Comparison of ENCODE assay signal across 15 cellular contexts in genomic region chrX:134660627-134661026, GRCh38. TPM values are rescaled to one million over a fixed set of nuclear protein-coding genes. Genes with fewer than 3 reads are reported as not detected.
DNase-seq lines count a peak whose midpoint lies in the region; ATAC-seq and TF ChIP-seq lines count a peak whose summit lies in the region.
"Had no signal": no experiment of that assay in that cellular context is flagged by ENCODE, and none has a peak within 500 bp of the region (broad histone marks: within the 10 kb centered on the region; RNA-seq: fewer than 3 reads in every experiment).

No MANE protein-coding gene starts in this region.

- no peak overlapping the region for H3K27ac ChIP-seq in IMR-90 (ENCODE audit: insufficient read depth, low read length)
- no peak overlapping the region for H3K27ac ChIP-seq in left lung

- DNase-seq in ELR (ENCODE audit: low read depth) (peak; percentile 25), IMR-90 (peak; percentile 41), amniotic epithelial cell (ENCODE audit: low read depth) (peak; percentile 52), left lung (no peak), middle frontal gyrus (ENCODE audit: extremely low spot score, low spot score) (no peak), natural killer cell (no peak)
- DNase-seq: C1 segment of cervical spinal cord; CD8-positive, alpha-beta memory T cell; DMS53; NCI-H1048; NCI-H146; NCI-H2029 treated with DMSO at 0.1 percent for 48 hours; NCI-H510A had no signal

- no peaks in the 10 kb centered on the region for H3K79me1 ChIP-seq in IMR-90 (ENCODE audit: low read depth in 1 of 2, low read length in 2 of 2)

- H3K23ac ChIP-seq in IMR-90 (ENCODE audit: low read depth, low read length): no peak overlapping the region

- peaks cover 8% of the 10 kb centered on the region; the same call in 1 of the 2 replicates for H3K4me1 ChIP-seq in IMR-90 (ENCODE audit: control insufficient read depth, insufficient read depth, low read length)
- H3K4me1 ChIP-seq in left lung: no peaks in the 10 kb centered on the region

- H2AK9ac ChIP-seq in IMR-90 (replicated peaks; ENCODE audit: low read depth, low read length, poor library complexity): no peak overlapping the region

- no peak overlapping the region for H4K8ac ChIP-seq in IMR-90 (ENCODE audit: low read depth in 2 of 2, low read length in 2 of 2)

- no peak overlapping the region for H2AFZ ChIP-seq in IMR-90 (replicated peaks; ENCODE audit: low read length, poor library complexity)

- BruUV-seq in IMR-90 (replicated peaks; lab: Mats Ljungman, UMichigan): no TSS peak

- no peaks in the 10 kb centered on the region for H3K9me3 ChIP-seq in IMR-90 (ENCODE audit: control insufficient read depth, insufficient read depth, low read length)
- H3K9me3 ChIP-seq in left lung: no peaks in the 10 kb centered on the region

- H3K27ac Mint-ChIP-seq in natural killer cell: no peak overlapping the region

- H3K4ac ChIP-seq in IMR-90 (ENCODE audit: low read depth, low read length): peak overlapping the region; percentile 10; the same call in 1 of the 2 replicates

- H3K27me3 ChIP-seq in IMR-90 (ENCODE audit: control insufficient read depth, insufficient read depth, low read length) (no peaks in the 10 kb centered on the region), left lung (peaks cover 0 to 4% of the 10 kb centered on the region in 2 donors)

- ATAC-seq in IMR-90 (ENCODE audit: low read depth): peak; percentile 68
- ATAC-seq in left lung: peak; percentile 37
- ATAC-seq in SK-N-SH treated with all-trans-retinoic acid at 6 μM for 48 hours: no peak
- no peak for ATAC-seq in natural killer cell

- peak overlapping the region; percentile 47; the same call in 1 of the 2 replicates for H2BK20ac ChIP-seq in IMR-90 (ENCODE audit: low read depth, low read length)

- intact Hi-C loops in IMR-90 (cut with micrococcal nuclease): no loop called here
- intact Hi-C loops in left lung (cut with DNase I): no loop called here
- intact Hi-C loops in natural killer cell (cut with micrococcal nuclease): no loop called here

- TF ChIP-seq POLR2A in IMR-90 (IDR thresholded peaks at IDR 0.05; ENCODE audit: low read depth, low read length): no peak

- no peak overlapping the region for H3K14ac ChIP-seq in IMR-90 (replicated peaks; ENCODE audit: low read depth, low read length)

- no peak overlapping the region for H3K9ac ChIP-seq in IMR-90 (ENCODE audit: low read depth, low read length)

- no peak overlapping the region for H3K4me3 Mint-ChIP-seq in natural killer cell
- H3K4me3 Mint-ChIP-seq: CD8-positive, alpha-beta memory T cell had no signal

- H2BK15ac ChIP-seq in IMR-90 (ENCODE audit: low read depth, low read length): no peak overlapping the region

- no peaks in the 10 kb centered on the region for H3K4me1 Mint-ChIP-seq in natural killer cell
- H3K4me1 Mint-ChIP-seq: CD8-positive, alpha-beta memory T cell had no signal

- peak overlapping the region; percentile 49; the same call in 1 of the 2 replicates for H3K18ac ChIP-seq in IMR-90 (ENCODE audit: low read depth, low read length)

- no peak for TF ChIP-seq RAD21 in IMR-90 (IDR thresholded peaks at IDR 0.05; ENCODE audit: low read length)

- peaks cover 12 to 43% of the 10 kb centered on the region in 2 donors for H3K27me3 Mint-ChIP-seq in natural killer cell (ENCODE audit: low read depth in 2 of 2)

- TF ChIP-seq CTCF in IMR-90 (conservative IDR thresholded peaks at IDR 0.05; ENCODE audit: low read depth, low read length) (no peak), left lung (IDR thresholded peaks at IDR 0.05) (no peak), natural killer cell (IDR thresholded peaks at IDR 0.05) (no peak)

- H2BK5ac ChIP-seq in IMR-90 (ENCODE audit: low read depth, low read length, poor library complexity, severe bottlenecking): peak overlapping the region; percentile 40

- H3K4me2 ChIP-seq in IMR-90 (ENCODE audit: low read depth, low read length): no peak overlapping the region

- H3K9me1 ChIP-seq in IMR-90 (ENCODE audit: insufficient read depth, low read length): peaks cover 2% of the 10 kb centered on the region; the same call in 1 of the 2 replicates

- in situ Hi-C loops in IMR-90 (cut with MboI; ENCODE audit: low sequenced_read_pairs): no loop called here

- no peaks in the 10 kb centered on the region for H3K36me3 Mint-ChIP-seq in natural killer cell
- H3K36me3 Mint-ChIP-seq: CD8-positive, alpha-beta memory T cell had no signal

- peak overlapping the region; percentile 39; the same call in 1 of the 2 replicates for H4K5ac ChIP-seq in IMR-90 (ENCODE audit: low read depth, low read length)

- POLR2A ChIA-PET in IMR-90 (lab: Charles Lee; ENCODE audit: unreplicated experiment): no interaction called here

- dilution Hi-C loops in IMR-90 (cut with HindIII; ENCODE audit: low sequenced_read_pairs, unreplicated experiment): no loop called here

- no peak overlapping the region for H3K56ac ChIP-seq in IMR-90 (ENCODE audit: extremely low read depth, insufficient read depth, low read length)

- CTCF ChIA-PET in IMR-90 (lab: Yijun Ruan, JAX): no interaction called here

- no peaks in the 10 kb centered on the region for H4K20me1 ChIP-seq in IMR-90 (ENCODE audit: insufficient read depth, low read length)

- WGBS in IMR-90 (ENCODE audit: extremely low coverage in 2 of 2, insufficient read length in 1 of 2), 2 experiments: no CpG with 5 or more reads among the region's 1 CpG

- H3K36me3 ChIP-seq in IMR-90 (ENCODE audit: control insufficient read depth, insufficient read depth, low read length) (no peaks in the 10 kb centered on the region), left lung (no peaks in the 10 kb centered on the region)

- H4K91ac ChIP-seq in IMR-90 (ENCODE audit: insufficient read depth, low read depth, low read length): no peak overlapping the region

- H3K9me3 Mint-ChIP-seq in natural killer cell: no peaks in the 10 kb centered on the region
- H3K9me3 Mint-ChIP-seq: CD8-positive, alpha-beta memory T cell had no signal

- H2AK5ac ChIP-seq in IMR-90 (ENCODE audit: low read depth, low read length): no peak overlapping the region

- H3K4me3 ChIP-seq in IMR-90 (ENCODE audit: insufficient read depth, low read depth, low read length): no peak overlapping the region
- H3K4me3 ChIP-seq in left lung: no peak overlapping the region

- peak overlapping the region; percentile 26; the same call in 1 of the 2 replicates for H2BK120ac ChIP-seq in IMR-90 (ENCODE audit: low read depth, low read length)

TF ChIP-seq in IMR-90, 13 proteins besides CTCF, POLR2A, EP300 and RAD21:
- TF ChIP-seq RFX5 (IDR thresholded peaks at IDR 0.05; ENCODE audit: low read depth, low read length) (no peak), NFE2L2 (IDR thresholded peaks at IDR 0.05; ENCODE audit: low read depth, low read length) (no peak)
TF ChIP-seq in IMR-90: peak in this region for 0.

TF ChIP-seq in SK-N-SH treated with all-trans-retinoic acid at 6 μM for 48 hours, 23 proteins besides CTCF, POLR2A, EP300 and RAD21:
- TF ChIP-seq ESRRG (CRISPR knock-in tag; IDR thresholded peaks at IDR 0.05) (no peak), TSHZ2 (CRISPR knock-in tag; IDR thresholded peaks at IDR 0.05) (no peak), TCF4 (CRISPR knock-in tag; IDR thresholded peaks at IDR 0.05; ENCODE audit: borderline replicate concordance) (no peak), TOX (CRISPR knock-in tag; IDR thresholded peaks at IDR 0.05; ENCODE audit: borderline replicate concordance) (no peak), ZNF70 (CRISPR knock-in tag; IDR thresholded peaks at IDR 0.05) (no peak), SNAI2 (CRISPR knock-in tag; IDR thresholded peaks at IDR 0.05) (no peak), ZNF8 (CRISPR knock-in tag; IDR thresholded peaks at IDR 0.05) (no peak), RARB (CRISPR knock-in tag; IDR thresholded peaks at IDR 0.05) (no peak), ARNTL (CRISPR knock-in tag; IDR thresholded peaks at IDR 0.05; ENCODE audit: borderline replicate concordance, low read depth) (no peak), PPARA (CRISPR knock-in tag; IDR thresholded peaks at IDR 0.05; ENCODE audit: borderline replicate concordance) (no peak)
TF ChIP-seq in SK-N-SH treated with all-trans-retinoic acid at 6 μM for 48 hours: peak in this region for 0.

RNA-seq across cellular contexts. Expression of gene PLAC1, which starts 2.4 kb away (rescaled TPM):
- total RNA-seq in IMR-90 (2012; rRNA removed) (0.28 and 0.36 TPM in 2 replicates), left lung (not detected), natural killer cell (not detected)
- polyA plus RNA-seq in IMR-90 (2012; rRNA removed): 0.65 and 0.74 TPM in 2 replicates
- polyA plus RNA-seq in IMR-90 (2012; cell fraction: cytosol; rRNA removed): 0.15 and 0.66 TPM in 2 replicates
- 0.16 and 0.36 TPM in 2 replicates for polyA plus RNA-seq in IMR-90 (2012; cell fraction: nucleus; rRNA removed; ENCODE audit: low replicate concordance)
- total RNA-seq: CD8-positive, alpha-beta memory T cell; H1 had no signal
- polyA plus RNA-seq: CD8-positive, alpha-beta memory T cell had no signal

Comparison
In these comparisons a context has a peak if more than half of its experiments do, and no peak if none do; other contexts are left out.
1. DNase-seq: peak in ELR (single experiment), IMR-90 (single experiment) and amniotic epithelial cell (single experiment); none in left lung (0 of 2), middle frontal gyrus (single experiment) and natural killer cell (single experiment).
2. ATAC-seq: peak in IMR-90 (single experiment) and left lung (single experiment); none in SK-N-SH treated with all-trans-retinoic acid at 6 μM for 48 hours (single experiment) and natural killer cell (0 of 3).